Comparison of ENCODE assay signal across 9 cellular contexts in genomic region chr5:60522299-60522915, GRCh38.
A peak's percentile ranks its signal among the peaks of the same experiment; 100 is the strongest.
DNase-seq lines count a peak whose midpoint lies in the region; ATAC-seq and TF ChIP-seq lines count a peak whose summit lies in the region.
"Had no signal": no experiment of that assay in that cellular context is flagged by ENCODE, and none has a peak within 500 bp of the region (broad histone marks: within the 10 kb centered on the region; RNA-seq: fewer than 3 reads in every experiment).

No MANE protein-coding gene starts in this region.

- H4K20me1 ChIP-seq in hepatocyte (ENCODE audit: insufficient read depth, poor library complexity, severe bottlenecking) = no peaks in the 10 kb centered on the region

- no peaks in the 10 kb centered on the region for H3K36me3 ChIP-seq in hepatocyte (replicated peaks; ENCODE audit: insufficient read depth, low read depth)
- no peaks in the 10 kb centered on the region for H3K36me3 ChIP-seq in body of pancreas (replicated peaks in 1 of 2; ENCODE audit: insufficient read depth in 1 of 2, low read depth in 2 of 2)
- H3K36me3 ChIP-seq in H7 (replicated peaks; ENCODE audit: control insufficient read depth, insufficient read depth, low read length) = no peaks in the 10 kb centered on the region
- no peaks in the 10 kb centered on the region for H3K36me3 ChIP-seq in right lobe of liver

- H3K27ac ChIP-seq in hepatocyte (peak overlapping the region; percentile 71), body of pancreas (no peak overlapping the region), right lobe of liver (no peak overlapping the region)

- DNase-seq in hepatocyte (ENCODE audit: low spot score) (peak; percentile 31), body of pancreas (no peak), H7 (no peak), right lobe of liver (no peak), posterior vena cava (ENCODE audit: low spot score) (no peak)
- DNase-seq: anterior cingulate cortex had no signal

- H3K79me2 ChIP-seq in hepatocyte = no peaks in the 10 kb centered on the region

- intact Hi-C loops in body of pancreas (cut with DNase I) (no loop called here), right lobe of liver (cut with DNase I) (no loop called here), posterior vena cava (cut with DNase I) (no loop called here)

- no peaks in the 10 kb centered on the region for H3K9me2 ChIP-seq in hepatocyte (replicated peaks; ENCODE audit: insufficient read depth)

- no peak for TF ChIP-seq CTCF in hepatocyte (IDR thresholded peaks at IDR 0.05; ENCODE audit: poor library complexity)
- no peak for TF ChIP-seq CTCF in body of pancreas (IDR thresholded peaks at IDR 0.05)
- no peak for TF ChIP-seq CTCF in right lobe of liver (IDR thresholded peaks at IDR 0.05)

- H3K4me3 ChIP-seq in hepatocyte (no peak overlapping the region), body of pancreas (no peak overlapping the region), H7 (ENCODE audit: insufficient read depth, low read depth, low read length) (no peak overlapping the region), right lobe of liver (no peak overlapping the region)

- no peak for TF ChIP-seq POLR2A in body of pancreas (IDR thresholded peaks at IDR 0.05)
- no peak for TF ChIP-seq POLR2A in right lobe of liver (IDR thresholded peaks at IDR 0.05)

- H3K4me1 ChIP-seq in hepatocyte (ENCODE audit: insufficient read depth) (peaks cover 3% of the 10 kb centered on the region), body of pancreas (peaks cover 14% of the 10 kb centered on the region), right lobe of liver (no peaks in the 10 kb centered on the region)

- peak; percentile 92 for ATAC-seq in GM18499 (IDR thresholded peaks at IDR 0.05; ENCODE audit: insufficient read depth, unreplicated experiment)
- peak; percentile 81 for ATAC-seq in GM21576 (IDR thresholded peaks at IDR 0.05; ENCODE audit: unreplicated experiment)
- ATAC-seq in HG03558 (IDR thresholded peaks at IDR 0.05; ENCODE audit: extremely low read depth, unreplicated experiment) = peak; percentile 79
- ATAC-seq in body of pancreas = no peak
- no peak for ATAC-seq in right lobe of liver

- no peak overlapping the region for H3K4me2 ChIP-seq in hepatocyte

- 79% methylated on average over 4 of the region's 4 CpGs for WGBS in hepatocyte (ENCODE audit: low lambda C conversion rate, missing lambda C conversion rate)
- WGBS in body of pancreas, 2 donors = 66 to 81% methylated on average over 4 of the region's 4 CpGs
- WGBS in right lobe of liver (ENCODE audit: insufficient coverage, low coverage, low lambda C conversion rate, missing lambda C conversion rate) = 53% methylated on average over 4 of the region's 4 CpGs

- H2AFZ ChIP-seq in hepatocyte = no peak overlapping the region

- H3K27me3 ChIP-seq in hepatocyte = no peaks in the 10 kb centered on the region
- H3K27me3 ChIP-seq in body of pancreas = no peaks in the 10 kb centered on the region
- no peaks in the 10 kb centered on the region for H3K27me3 ChIP-seq in H7 (ENCODE audit: control insufficient read depth, insufficient read depth, low read length)
- H3K27me3 ChIP-seq in right lobe of liver = no peaks in the 10 kb centered on the region

- no peaks in the 10 kb centered on the region for H3K9me3 ChIP-seq in hepatocyte (ENCODE audit: low read depth)
- no peaks in the 10 kb centered on the region for H3K9me3 ChIP-seq in body of pancreas
- no peaks in the 10 kb centered on the region for H3K9me3 ChIP-seq in right lobe of liver

Comparison
In these comparisons a context has a peak if more than half of its experiments do, and no peak if none do; other contexts are left out.
1. ATAC-seq: peak in GM18499 (single experiment), GM21576 (single experiment) and HG03558 (single experiment); none in body of pancreas (single experiment) and right lobe of liver (0 of 4).